In genomic region chr12:82688035-82688501, GRCh38 we compare ENCODE assay signal across 7 cellular contexts. TPM values are rescaled to one million over a fixed set of nuclear protein-coding genes. Genes with fewer than 3 reads are reported as not detected.
DNase-seq lines count a peak whose midpoint lies in the region; ATAC-seq and TF ChIP-seq lines count a peak whose summit lies in the region.

No MANE protein-coding gene starts in this region.

- no peak for TF ChIP-seq POLR2A in upper lobe of left lung (IDR thresholded peaks at IDR 0.05)

- H3K9me3 ChIP-seq in mammary epithelial cell (replicated peaks; ENCODE audit: insufficient read depth, low read length), result no peaks in the 10 kb centered on the region
- no peaks in the 10 kb centered on the region for H3K9me3 ChIP-seq in mesenchymal stem cell (ENCODE audit: control insufficient read depth, low read length)
- H3K9me3 ChIP-seq in upper lobe of left lung, result no peaks in the 10 kb centered on the region

- intact Hi-C loops in mammary epithelial cell (cut with micrococcal nuclease), result loop anchor here (5.0 to 10.0 kb wide), 4 partner anchors 117 to 749 kb away; no protein-coding TSS in a partner anchor

- H3K27me3 ChIP-seq in mammary epithelial cell (ENCODE audit: insufficient read depth, low read length), result no peaks in the 10 kb centered on the region
- peaks cover 0 to 6% of the 10 kb centered on the region in 2 experiments for H3K27me3 ChIP-seq in mesenchymal stem cell (ENCODE audit: control insufficient read depth in 1 of 2, insufficient read depth in 1 of 2, low read length in 2 of 2)
- no peaks in the 10 kb centered on the region for H3K27me3 ChIP-seq in upper lobe of left lung

- H4K91ac ChIP-seq in mesenchymal stem cell (ENCODE audit: low read length), result no peak overlapping the region

- CTCF ChIA-PET in mammary epithelial cell (lab: Charles Lee; ENCODE audit: low non-redundant PET), result no interaction called here

- DNase-seq in NCI-H187 treated with DMSO at 0.1 percent for 48 hours (lab: John Stamatoyannopoulos, UW), result peak; percentile 58
- DNase-seq in mammary epithelial cell, result peak; percentile 15
- peak; percentile 19 for DNase-seq in mesenchymal stem cell
- no peak for DNase-seq in upper lobe of left lung
- no peak for DNase-seq in NCI-H1092 treated with DMSO at 0.1 percent for 48 hours (lab: John Stamatoyannopoulos, UW)
- no peak for DNase-seq in HK-2 (ENCODE audit: unreplicated experiment)

- H3K79me2 ChIP-seq in mammary epithelial cell (ENCODE audit: insufficient read depth, low read length), result peaks cover 4% of the 10 kb centered on the region

- no peak overlapping the region for H3K18ac ChIP-seq in mesenchymal stem cell (ENCODE audit: low read depth in 1 of 2, low read length in 2 of 2)

- no peak for TF ChIP-seq EP300 in upper lobe of left lung (IDR thresholded peaks at IDR 0.05)

- H3K9ac ChIP-seq in mammary epithelial cell (ENCODE audit: insufficient read depth, low read length) (peak overlapping the region; percentile 82), mesenchymal stem cell (ENCODE audit: low read length) (peak overlapping the region; percentile 91)

- no peak overlapping the region for H2BK120ac ChIP-seq in mesenchymal stem cell (ENCODE audit: low read depth, low read length)

- peaks cover 4% of the 10 kb centered on the region for H3K79me1 ChIP-seq in mesenchymal stem cell (replicated peaks; ENCODE audit: low read length, poor library complexity, severe bottlenecking)

- H3K4me1 ChIP-seq in mammary epithelial cell (ENCODE audit: insufficient read depth, low read length) (peaks cover 13% of the 10 kb centered on the region), mesenchymal stem cell (ENCODE audit: control insufficient read depth, insufficient read depth, low read depth, low read length) (peaks cover 2% of the 10 kb centered on the region), upper lobe of left lung (peaks cover 6 to 25% (median 17%) of the 10 kb centered on the region in 4 donors)

- TF ChIP-seq CTCF in GM12873 (IDR thresholded peaks at IDR 0.05; ENCODE audit: insufficient read depth, low read depth, low read length, missing control alignments) (peak; percentile 40), mammary epithelial cell (conservative IDR thresholded peaks at IDR 0.05 in 1 of 2, IDR thresholded peaks at IDR 0.05 in 1 of 2; ENCODE audit: extremely low read depth in 1 of 2, insufficient read depth in 1 of 2, low read depth in 1 of 2, low read length in 2 of 2) (peak; percentile 6 to 11), upper lobe of left lung (IDR thresholded peaks at IDR 0.05) (no peak)

- WGBS in mammary epithelial cell (ENCODE audit: low coverage, missing lambda C conversion rate), result 14% methylated on average over 12 of the region's 12 CpGs
- 23% methylated on average over 9 of the region's 12 CpGs for WGBS in mesenchymal stem cell
- whole genome bisulfite sequencing in upper lobe of left lung, 2 donors, result 5 to 9% methylated on average over 12 of the region's 12 CpGs

- dilution Hi-C loops in mammary epithelial cell (cut with HindIII; ENCODE audit: low sequenced_read_pairs), result no loop called here

- no peak for ATAC-seq in upper lobe of left lung (ENCODE audit: low FRiP score in 2 of 2)

- no peak overlapping the region for H4K8ac ChIP-seq in mesenchymal stem cell (ENCODE audit: low read length)

- H3K23ac ChIP-seq in mesenchymal stem cell (ENCODE audit: low read length in 2 of 2), result no peak overlapping the region

- no peaks in the 10 kb centered on the region for H4K20me1 ChIP-seq in mammary epithelial cell (ENCODE audit: insufficient read depth, low read length)

- no peak overlapping the region for H2AK5ac ChIP-seq in mesenchymal stem cell (ENCODE audit: low read length, severe bottlenecking)

- peak overlapping the region; percentile 93 for H2AFZ ChIP-seq in mammary epithelial cell (ENCODE audit: low read depth, low read length)
- H2AFZ ChIP-seq in mesenchymal stem cell (ENCODE audit: low read depth, low read length), result no peak overlapping the region

- H3K27ac ChIP-seq in mammary epithelial cell (ENCODE audit: insufficient read depth, low read depth, low read length) (peak overlapping the region; percentile 68), mesenchymal stem cell (ENCODE audit: low read length, poor library complexity, severe bottlenecking) (no peak overlapping the region), upper lobe of left lung (peak overlapping the region; percentile 87 to 94 (median 91))

- in situ Hi-C loops in mammary epithelial cell (cut with MboI; ENCODE audit: low sequenced_read_pairs in 2 of 2), result no loop called here

- H3K36me3 ChIP-seq in mammary epithelial cell (ENCODE audit: insufficient read depth, low read length) (no peaks in the 10 kb centered on the region), mesenchymal stem cell (ENCODE audit: control insufficient read depth in 1 of 2, insufficient read depth in 2 of 2, low read depth in 1 of 2, low read length in 2 of 2) (no peaks in the 10 kb centered on the region), upper lobe of left lung (no peaks in the 10 kb centered on the region)

- H3K4me2 ChIP-seq in mammary epithelial cell (ENCODE audit: insufficient read depth, low read depth, low read length) (peak overlapping the region; percentile 95), mesenchymal stem cell (ENCODE audit: low read length, poor library complexity, severe bottlenecking) (peak overlapping the region; percentile 92)

- H3K4me3 ChIP-seq in mammary epithelial cell (replicated peaks in 1 of 3; ENCODE audit: insufficient read depth in 1 of 3, low read depth in 2 of 3, low read length in 3 of 3) (peak overlapping the region; percentile 58 to 99 (median 72)), mesenchymal stem cell (ENCODE audit: insufficient read depth in 1 of 2, low read depth in 1 of 2, low read length in 2 of 2) (peak overlapping the region in 1 of 2 experiments; percentile 97), upper lobe of left lung (peak overlapping the region; percentile 64 to 94 (median 86))

- no peak overlapping the region for H2BK15ac ChIP-seq in mesenchymal stem cell (ENCODE audit: low read depth, poor library complexity, severe bottlenecking)

- no peak overlapping the region for H2BK12ac ChIP-seq in mesenchymal stem cell (ENCODE audit: low read length in 2 of 2)

- H3K4ac ChIP-seq in mesenchymal stem cell (ENCODE audit: low read depth in 1 of 2, low read length in 2 of 2), result no peak overlapping the region

- peak overlapping the region; percentile 54 for H2BK5ac ChIP-seq in mesenchymal stem cell (ENCODE audit: low read depth, low read length, poor library complexity, severe bottlenecking)

- H3K14ac ChIP-seq in mesenchymal stem cell (ENCODE audit: low read length in 2 of 2), result no peak overlapping the region

- BruUV-seq in mammary epithelial cell (replicated peaks; lab: Mats Ljungman, UMichigan), result no TSS peak

RNA-seq across cellular contexts. Expression of gene TMTC2, which starts 1.4 kb away (rescaled TPM):
- total RNA-seq in mammary epithelial cell, result 10 to 100 TPM in 1 of 2 donors, 1 to 10 TPM in 1; 7.3 to 23.8 TPM
- polyA plus RNA-seq in mammary epithelial cell, result 2.7 TPM
- polyA minus RNA-seq in mammary epithelial cell, result 17.6 TPM
- 0.54 TPM for polyA plus RNA-seq in mesenchymal stem cell (2013, experiment 1 of 2)
- 0.64 TPM for polyA plus RNA-seq in mesenchymal stem cell (2013, experiment 2 of 2)
- total RNA-seq in upper lobe of left lung, result 10 to 100 TPM; 21.2 to 37.7 (median 26.8) TPM

Comparison
In these comparisons a context has a peak if more than half of its experiments do, and no peak if none do; other contexts are left out.
1. CTCF ChIP-seq: peak in GM12873 (single experiment) and mammary epithelial cell (2 of 2); none in upper lobe of left lung (0 of 6).
2. DNase-seq: peak in NCI-H187 treated with DMSO at 0.1 percent for 48 hours (single experiment), mammary epithelial cell (single experiment) and mesenchymal stem cell (single experiment); none in upper lobe of left lung (0 of 2), NCI-H1092 treated with DMSO at 0.1 percent for 48 hours (single experiment) and HK-2 (single experiment).